In the genomic region with DNA sequence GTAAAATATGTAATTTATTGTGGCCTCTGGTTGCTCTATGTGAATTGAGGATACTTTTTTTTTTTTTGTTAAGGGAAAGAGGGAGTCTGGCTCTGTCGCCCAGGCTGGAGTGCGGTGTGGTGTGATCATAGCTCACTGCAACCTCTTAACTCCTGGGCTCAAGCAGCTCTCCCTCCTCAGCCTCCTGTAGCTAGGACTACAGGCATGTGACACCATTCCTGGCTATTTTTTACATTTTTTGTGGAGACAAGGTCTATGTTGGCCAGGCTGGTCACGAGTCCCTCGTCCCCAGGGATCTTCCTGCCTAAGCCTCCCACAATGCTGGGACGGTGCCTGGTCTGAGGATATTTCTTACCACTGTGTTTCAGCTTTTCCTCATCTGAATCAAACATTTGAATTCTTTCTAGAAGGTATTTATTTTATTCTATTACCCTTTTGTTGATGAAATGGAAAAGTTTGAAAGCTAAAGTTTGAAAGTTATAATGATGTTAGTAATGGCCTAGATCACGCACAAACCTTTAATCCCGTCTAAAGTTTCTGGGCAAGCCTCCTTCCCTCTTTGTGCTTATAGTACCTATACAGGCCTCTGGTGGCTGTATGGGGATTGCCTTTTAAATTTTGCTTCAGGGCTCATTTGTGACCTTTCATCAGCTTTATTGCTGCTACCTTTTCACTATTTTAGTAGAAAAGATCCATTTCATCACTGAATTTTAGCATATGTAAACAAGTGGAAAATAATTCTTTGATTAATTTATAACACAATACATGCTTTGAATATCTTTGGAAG, we compare ENCODE assay signal across 8 cellular contexts. TPM values are rescaled to one million over a fixed set of nuclear protein-coding genes. Genes with fewer than 3 reads are reported as not detected.
A peak's percentile ranks its signal among the peaks of the same experiment; 100 is the strongest.
DNase-seq lines count a peak whose midpoint lies in the region; ATAC-seq and TF ChIP-seq lines count a peak whose summit lies in the region.

No MANE protein-coding gene starts in this region.

- peak; percentile 47 for TF ChIP-seq POLR2A in transverse colon (IDR thresholded peaks at IDR 0.05)
- no peak for TF ChIP-seq POLR2A in GM18505 (IDR thresholded peaks at IDR 0.05; ENCODE audit: borderline replicate concordance, extremely low read depth, insufficient read depth, insufficient read length)

- no peak overlapping the region for H3K27ac ChIP-seq in AG04450 (ENCODE audit: low read depth, low read length)
- peak overlapping the region; percentile 99 for H3K27ac ChIP-seq in duodenal mucosa (ENCODE audit: low read depth, low read length)
- H3K27ac ChIP-seq in lung (ENCODE audit: low read depth in 1 of 2, low read length in 1 of 2): peak overlapping the region; percentile 34 to 72
- peak overlapping the region; percentile 95 to 100 (median 98) for H3K27ac ChIP-seq in transverse colon

- DNase-seq in AG04450 (ENCODE audit: low read depth, low spot score) (no peak), RPMI8226 (peak; percentile 54), lung (ENCODE audit: low spot score) (no peak), transverse colon (peak; percentile 29)
- no peak for DNase-seq in stimulated activated naive CD4-positive, alpha-beta T cell treated with Interleukin-2 at 50 U/mL for 16 hours (lab: John Stamatoyannopoulos, UW)

- peak overlapping the region; percentile 97 for H3K4me3 ChIP-seq in AG04450 (ENCODE audit: low read depth, low read length)
- H3K4me3 ChIP-seq in duodenal mucosa (ENCODE audit: low read depth in 1 of 2, low read length in 2 of 2): peak overlapping the region; percentile 95 to 97
- H3K4me3 ChIP-seq in lung: peak overlapping the region; percentile 49
- peak overlapping the region; percentile 64 to 95 (median 82) for H3K4me3 ChIP-seq in transverse colon

- TF ChIP-seq CTCF in AG04450 (IDR thresholded peaks at IDR 0.05; ENCODE audit: low read depth, low read length) (peak; percentile 46), GM12874 (IDR thresholded peaks at IDR 0.05; ENCODE audit: insufficient read depth, low read depth, low read length) (0 out of 2 replicates have a peak, but pooled peaks have one; percentile 8), lung (IDR thresholded peaks at IDR 0.05; ENCODE audit: control extremely low read depth, extremely low read depth) (no peak), transverse colon (IDR thresholded peaks at IDR 0.05) (peak in 3 of 5 experiments; percentile 6 to 44 (median 24))

- in situ Hi-C loops in transverse colon (cut with MboI; ENCODE audit: low pct_ligation_motif_present in 1 of 4, low pct_unique_long_range_greater_than_20kb in 1 of 4, low sequenced_read_pairs in 3 of 4): loop anchor here in 1 of 4 donors (25.0 kb wide), 1 partner anchor 240 kb away; a partner anchor contains a TSS

- no peak for TF ChIP-seq EP300 in transverse colon (IDR thresholded peaks at IDR 0.05; ENCODE audit: low read depth)

- H3K9me3 ChIP-seq in AG04450 (ENCODE audit: control insufficient read depth, insufficient read depth, low read length): peaks cover 3% of the 10 kb centered on the region; the same call in 1 of the 2 replicates
- no peaks in the 10 kb centered on the region for H3K9me3 ChIP-seq in duodenal mucosa (ENCODE audit: control insufficient read depth in 1 of 2, low read length in 2 of 2)
- H3K9me3 ChIP-seq in lung (ENCODE audit: control insufficient read depth in 2 of 2, insufficient read depth in 1 of 2, low read length in 1 of 2): no peaks in the 10 kb centered on the region
- no peaks in the 10 kb centered on the region for H3K9me3 ChIP-seq in transverse colon

- CTCF ChIA-PET in AG04450 (lab: Charles Lee): interaction anchor here (0.9 to 2.2 kb wide), 10 partner anchors 9 to 711 kb away, joined by 3 to 11 read pairs (median 4); no protein-coding TSS in a partner anchor

- POLR2A ChIA-PET in AG04450 (lab: Yijun Ruan, JAX): no interaction called here

- ATAC-seq in lung (ENCODE audit: insufficient read depth, low FRiP score): no peak
- no peak for ATAC-seq in GM18505 (IDR thresholded peaks at IDR 0.05; ENCODE audit: unreplicated experiment)

- H3K36me3 ChIP-seq in duodenal mucosa (ENCODE audit: control insufficient read depth in 1 of 2, insufficient read depth in 2 of 2, low read length in 2 of 2) (peaks cover 7 to 11% of the 10 kb centered on the region in 2 donors), lung (ENCODE audit: control insufficient read depth in 2 of 2, insufficient read depth in 2 of 2, low read length in 2 of 2) (peaks cover 0 to 7% of the 10 kb centered on the region in 2 donors), transverse colon (peaks cover 0 to 18% (median 9%) of the 10 kb centered on the region in 4 donors)

- H3K9ac ChIP-seq in duodenal mucosa (ENCODE audit: low read depth in 1 of 2, low read length in 2 of 2): peak overlapping the region; percentile 98 to 99

- H3K27me3 ChIP-seq in AG04450 (ENCODE audit: control insufficient read depth, insufficient read depth, low read length) (no peaks in the 10 kb centered on the region), duodenal mucosa (ENCODE audit: control insufficient read depth in 1 of 2, insufficient read depth in 2 of 2, low read length in 2 of 2) (no peaks in the 10 kb centered on the region), lung (ENCODE audit: control insufficient read depth, insufficient read depth) (no peaks in the 10 kb centered on the region), transverse colon (no peaks in the 10 kb centered on the region)

- H3K4me1 ChIP-seq in duodenal mucosa (ENCODE audit: control insufficient read depth in 1 of 2, insufficient read depth in 2 of 2, low read length in 2 of 2): peaks cover 29 to 49% of the 10 kb centered on the region in 2 donors
- H3K4me1 ChIP-seq in lung (ENCODE audit: control insufficient read depth in 2 of 2, insufficient read depth in 2 of 2, low read length in 2 of 2): peaks cover 4 to 6% of the 10 kb centered on the region in 2 donors
- peaks cover 15 to 61% (median 44%) of the 10 kb centered on the region in 4 donors for H3K4me1 ChIP-seq in transverse colon

- WGBS in lung, 2 donors: 40 to 44% methylated on average over 7 of the region's 7 CpGs
- WGBS in transverse colon (ENCODE audit: low coverage in 1 of 2), 2 donors: 8 to 25% methylated on average over 7 of the region's 7 CpGs

- intact Hi-C loops in transverse colon (cut with DNase I; ENCODE audit: low total_unique reads): no loop called here

RNA-seq across cellular contexts. Expression of a gene that starts 2.0 kb away (rescaled TPM):
- polyA plus RNA-seq in AG04450 (2011; rRNA removed) (35.4 and 46.9 TPM in 2 replicates), lung (10 to 100 TPM; 39.1 to 42.4 TPM)
- polyA minus RNA-seq in AG04450 (2011; rRNA and poly(A)+ RNA removed): 14.0 and 21.4 TPM in 2 replicates
- total RNA-seq in lung (10 to 100 TPM; 37.2 to 98.2 TPM), transverse colon (10 to 100 TPM; 23.3 to 92.7 (median 52.0) TPM)

RNA-seq across cellular contexts. Expression of a gene that starts 28.5 kb away (rescaled TPM):
- polyA plus RNA-seq in AG04450 (2011; rRNA removed) (0.43 and 0.60 TPM in 2 replicates), lung (1 to 10 TPM; 1.7 to 2.7 TPM)
- polyA minus RNA-seq in AG04450 (2011; rRNA and poly(A)+ RNA removed): 0.87 TPM in 1 of 2 replicates, not detected in the other
- total RNA-seq in lung (1 to 10 TPM; 1.7 to 1.8 TPM), transverse colon (1 to 10 TPM in 1 of 4 donors, under 1 TPM in 1, not detected in 2; 0.96 to 4.0 TPM)

Comparison
In these comparisons a context has a peak if more than half of its experiments do, and no peak if none do; other contexts are left out.
1. DNase-seq: peak in RPMI8226 (single experiment) and transverse colon (single experiment); none in AG04450 (single experiment), lung (single experiment) and stimulated activated naive CD4-positive, alpha-beta T cell treated with Interleukin-2 at 50 U/mL for 16 hours (single experiment).
2. Peak in every context shown above with its lines, with median percentiles within 50 percentile points of each other: H3K4me3 ChIP-seq.